ENCODE assay signal across 9 cellular contexts in the genomic region with DNA sequence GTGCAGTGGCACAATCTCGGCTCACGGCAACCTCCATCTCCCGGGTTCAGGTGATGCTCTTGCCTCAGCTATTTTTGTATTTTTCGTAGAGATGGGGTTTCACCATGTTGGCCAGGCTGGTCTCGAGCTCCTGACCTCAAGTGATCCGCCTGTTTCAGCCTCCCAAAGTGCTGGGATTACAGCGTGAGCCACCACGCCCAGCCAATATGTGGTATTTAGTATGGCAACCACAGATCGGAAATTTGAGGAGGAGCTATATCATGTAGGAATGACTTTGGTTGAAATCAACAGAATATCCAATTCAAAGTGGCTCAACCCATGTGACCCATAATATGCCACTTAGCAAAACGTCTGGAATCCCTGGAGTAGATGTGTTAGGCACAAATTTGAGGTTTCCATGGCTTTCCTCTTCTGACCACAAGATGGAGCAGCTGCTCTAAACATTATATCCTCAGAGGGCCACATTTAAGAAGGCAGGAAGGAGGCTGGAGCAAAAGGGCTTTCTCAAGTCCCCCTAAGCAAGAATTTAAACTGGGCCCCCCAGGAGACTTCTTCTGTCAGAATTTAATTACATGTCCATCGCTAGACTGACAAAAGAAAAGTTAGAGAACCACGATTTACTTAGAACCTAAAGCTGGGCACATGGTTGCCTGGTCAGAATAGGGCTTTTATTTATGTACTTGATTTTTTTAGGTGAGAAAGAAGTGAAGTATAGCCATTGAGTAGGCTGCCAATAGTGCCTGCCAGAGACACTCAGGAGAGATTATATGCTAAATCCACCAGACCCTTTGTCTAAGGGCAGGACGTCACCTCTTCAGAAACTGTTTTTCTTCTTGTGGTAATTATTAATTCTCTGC. TPM values are rescaled to one million over a fixed set of nuclear protein-coding genes. Genes with fewer than 3 reads are reported as not detected.
DNase-seq lines count a peak whose midpoint lies in the region; ATAC-seq and TF ChIP-seq lines count a peak whose summit lies in the region.
"Had no signal": no experiment of that assay in that cellular context is flagged by ENCODE, and none has a peak within 500 bp of the region (broad histone marks: within the 10 kb centered on the region; RNA-seq: fewer than 3 reads in every experiment).

No MANE protein-coding gene starts in this region.

- H3K27me3 ChIP-seq in CD4-positive, alpha-beta memory T cell (ENCODE audit: insufficient read depth, low read length): no peaks in the 10 kb centered on the region
- H3K27me3 ChIP-seq in HAP-1 (ENCODE audit: low read depth) (no peaks in the 10 kb centered on the region), esophagus squamous epithelium (peaks cover 0 to 18% (median 0%) of the 10 kb centered on the region in 4 donors), aorta (ENCODE audit: control insufficient read depth in 1 of 2, insufficient read depth in 2 of 2, low read length in 1 of 2) (no peaks in the 10 kb centered on the region)
- no peaks in the 10 kb centered on the region for H3K27me3 ChIP-seq in naive thymus-derived CD4-positive, alpha-beta T cell (ENCODE audit: control insufficient read depth in 2 of 2, insufficient read depth in 2 of 2, low read length in 2 of 2)

- no peaks in the 10 kb centered on the region for H3K4me1 Mint-ChIP-seq in CD4-positive, alpha-beta memory T cell
- H3K4me1 Mint-ChIP-seq in naive thymus-derived CD4-positive, alpha-beta T cell: no peaks in the 10 kb centered on the region

- DNase-seq in CD4-positive, alpha-beta memory T cell: peak in 4 of 5 donors; percentile 49 to 53 (median 52)
- DNase-seq in HAP-1 (ENCODE audit: low spot score in 2 of 2) (peak; percentile 59 to 80), NCI-H2227 treated with DMSO at 0.1 percent for 48 hours (lab: John Stamatoyannopoulos, UW) (peak; percentile 83), esophagus squamous epithelium (lab: John Stamatoyannopoulos, UW) (no peak), aorta (no peak)
- peak in 7 of 9 donors; percentile 19 to 59 (median 51) for DNase-seq in naive thymus-derived CD4-positive, alpha-beta T cell

- CTCF ChIA-PET in CD4-positive, alpha-beta memory T cell (lab: Charles Lee; ENCODE audit: partially characterized antibody): interaction anchor here (0.7 to 8.5 kb wide), 31 partner anchors 10 to 786 kb away, joined by 3 to 222 read pairs (median 4); no protein-coding TSS in a partner anchor
- CTCF ChIA-PET in naive thymus-derived CD4-positive, alpha-beta T cell (lab: Charles Lee): interaction anchor here (0.6 to 5.3 kb wide), 21 partner anchors 9 to 727 kb away, joined by 3 to 80 read pairs (median 3); no protein-coding TSS in a partner anchor

- POLR2A ChIA-PET in CD4-positive, alpha-beta memory T cell (lab: Charles Lee; ENCODE audit: partially characterized antibody): interaction anchor here (0.9 to 1.3 kb wide), 2 partner anchors 418 to 786 kb away, joined by 3 to 6 read pairs; no protein-coding TSS in a partner anchor
- POLR2A ChIA-PET in naive thymus-derived CD4-positive, alpha-beta T cell (lab: Charles Lee): interaction anchor here (0.6 to 1.1 kb wide), 2 partner anchors 36 to 417 kb away, joined by 3 to 7 read pairs; no protein-coding TSS in a partner anchor

- H3K9me3 ChIP-seq in CD4-positive, alpha-beta memory T cell (ENCODE audit: control insufficient read depth in 1 of 2, low read length in 2 of 2): no peaks in the 10 kb centered on the region
- no peaks in the 10 kb centered on the region for H3K9me3 ChIP-seq in HAP-1
- H3K9me3 ChIP-seq in esophagus squamous epithelium: no peaks in the 10 kb centered on the region
- H3K9me3 ChIP-seq in naive thymus-derived CD4-positive, alpha-beta T cell (ENCODE audit: control insufficient read depth in 2 of 3, low read length in 3 of 3): no peaks in the 10 kb centered on the region
- no peaks in the 10 kb centered on the region for H3K9me3 ChIP-seq in aorta (ENCODE audit: control insufficient read depth, low read length)

- H3K4me3 ChIP-seq in CD4-positive, alpha-beta memory T cell (ENCODE audit: low read length in 2 of 2): no peak overlapping the region
- H3K4me3 ChIP-seq in HAP-1: no peak overlapping the region
- H3K4me3 ChIP-seq in WI38 (ENCODE audit: low read depth, low read length): no peak overlapping the region
- H3K4me3 ChIP-seq in esophagus squamous epithelium: no peak overlapping the region
- H3K4me3 ChIP-seq in naive thymus-derived CD4-positive, alpha-beta T cell (ENCODE audit: low read length): no peak overlapping the region
- no peak overlapping the region for H3K4me3 ChIP-seq in aorta (ENCODE audit: low read length in 2 of 2)

- no peaks in the 10 kb centered on the region for H3K36me3 Mint-ChIP-seq in CD4-positive, alpha-beta memory T cell
- no peaks in the 10 kb centered on the region for H3K36me3 Mint-ChIP-seq in naive thymus-derived CD4-positive, alpha-beta T cell

- 43 to 54% methylated on average over 10 to 13 of the region's 13 CpGs for WGBS in esophagus squamous epithelium, 2 donors
- WGBS in aorta, 2 donors: 51 to 52% methylated on average over 13 of the region's 13 CpGs

- H3K4me3 Mint-ChIP-seq in CD4-positive, alpha-beta memory T cell: no peak overlapping the region
- no peak overlapping the region for H3K4me3 Mint-ChIP-seq in naive thymus-derived CD4-positive, alpha-beta T cell
- H3K4me3 Mint-ChIP-seq: T-helper 1 cell treated with Interleukin-12 subunit alpha and Interleukin-12 subunit beta and Interleukin-4 antibody, amounts not matched to agents 30 μg/mL and 1 μg/mL, for 36 hours had no signal

- intact Hi-C loops in CD4-positive, alpha-beta memory T cell (cut with micrococcal nuclease): loop anchor here (1.0 to 2.0 kb wide), 3 partner anchors 283 to 786 kb away; no protein-coding TSS in a partner anchor
- intact Hi-C loops in esophagus squamous epithelium (cut with DNase I) (loop anchor here (5.0 to 10.0 kb wide), 2 partner anchors 417 to 715 kb away; no protein-coding TSS in a partner anchor), aorta (cut with DNase I) (loop anchor here (1.0 to 2.0 kb wide), 2 partner anchors 417 kb away; no protein-coding TSS in a partner anchor)
- intact Hi-C loops in naive thymus-derived CD4-positive, alpha-beta T cell (cut with micrococcal nuclease): loop anchor here (1.0 to 5.0 kb wide), 7 partner anchors 82 to 787 kb away; a partner anchor contains a TSS

- no peaks in the 10 kb centered on the region for H3K4me1 ChIP-seq in CD4-positive, alpha-beta memory T cell (ENCODE audit: insufficient read depth, low read length)
- H3K4me1 ChIP-seq in HAP-1 (peaks cover 6% of the 10 kb centered on the region), esophagus squamous epithelium (peaks cover 0 to 6% (median 0%) of the 10 kb centered on the region in 3 donors), aorta (ENCODE audit: control insufficient read depth in 1 of 2, insufficient read depth in 2 of 2, low read length in 2 of 2) (no peaks in the 10 kb centered on the region)
- H3K4me1 ChIP-seq in naive thymus-derived CD4-positive, alpha-beta T cell (ENCODE audit: control insufficient read depth in 2 of 2, insufficient read depth in 2 of 2, low read length in 2 of 2): no peaks in the 10 kb centered on the region

- peaks cover 7 to 13% of the 10 kb centered on the region in 2 donors for H3K27me3 Mint-ChIP-seq in CD4-positive, alpha-beta memory T cell
- peaks cover 2 to 19% (median 6%) of the 10 kb centered on the region in 5 donors for H3K27me3 Mint-ChIP-seq in naive thymus-derived CD4-positive, alpha-beta T cell

- no peaks in the 10 kb centered on the region for H3K36me3 ChIP-seq in CD4-positive, alpha-beta memory T cell (ENCODE audit: insufficient read depth, low read length)
- H3K36me3 ChIP-seq in HAP-1 (replicated peaks) (no peaks in the 10 kb centered on the region), esophagus squamous epithelium (no peaks in the 10 kb centered on the region), aorta (ENCODE audit: control insufficient read depth in 1 of 2, insufficient read depth in 2 of 2, low read length in 1 of 2) (no peaks in the 10 kb centered on the region)
- no peaks in the 10 kb centered on the region for H3K36me3 ChIP-seq in naive thymus-derived CD4-positive, alpha-beta T cell (ENCODE audit: control insufficient read depth in 2 of 3, insufficient read depth in 3 of 3, low read length in 3 of 3)

- H3K9me3 Mint-ChIP-seq in CD4-positive, alpha-beta memory T cell: no peaks in the 10 kb centered on the region
- H3K9me3 Mint-ChIP-seq in naive thymus-derived CD4-positive, alpha-beta T cell: no peaks in the 10 kb centered on the region
- H3K9me3 Mint-ChIP-seq: T-helper 1 cell treated with Interleukin-12 subunit alpha and Interleukin-12 subunit beta and Interleukin-4 antibody, amounts not matched to agents 30 μg/mL and 1 μg/mL, for 36 hours had no signal

- no peak overlapping the region for H3K27ac Mint-ChIP-seq in CD4-positive, alpha-beta memory T cell
- no peak overlapping the region for H3K27ac Mint-ChIP-seq in naive thymus-derived CD4-positive, alpha-beta T cell
- H3K27ac Mint-ChIP-seq: T-helper 1 cell treated with Interleukin-12 subunit alpha and Interleukin-12 subunit beta and Interleukin-4 antibody, amounts not matched to agents 30 μg/mL and 1 μg/mL, for 36 hours had no signal

- no peak for TF ChIP-seq POLR2A in esophagus squamous epithelium (IDR thresholded peaks at IDR 0.05)

- H3K27ac ChIP-seq in CD4-positive, alpha-beta memory T cell (ENCODE audit: low read depth, low read length): no peak overlapping the region
- H3K27ac ChIP-seq in esophagus squamous epithelium (no peak overlapping the region), aorta (ENCODE audit: low read depth in 1 of 2, low read length in 2 of 2) (no peak overlapping the region)
- H3K27ac ChIP-seq in naive thymus-derived CD4-positive, alpha-beta T cell (ENCODE audit: low read depth, low read length): no peak overlapping the region

- in situ Hi-C loops in HAP-1 (cut with MboI; ENCODE audit: low sequenced_read_pairs): loop anchor here (5.0 to 10.0 kb wide), 3 partner anchors 417 to 785 kb away; no protein-coding TSS in a partner anchor

- ATAC-seq in naive thymus-derived CD4-positive, alpha-beta T cell: peak; percentile 79
- ATAC-seq in aorta (ENCODE audit: low FRiP score) (peak; percentile 85), GM18870 (IDR thresholded peaks at IDR 0.05; ENCODE audit: unreplicated experiment) (no peak)

- TF ChIP-seq CTCF in WI38 (IDR thresholded peaks at IDR 0.05; ENCODE audit: low read depth, low read length) (peak; percentile 71), esophagus squamous epithelium (IDR thresholded peaks at IDR 0.05) (peak; percentile 71 to 88 (median 80))

RNA-seq across cellular contexts. Expression of a gene that starts 49.6 kb away (rescaled TPM):
- 100 to 1,000 TPM; 133 to 135 TPM for total RNA-seq in CD4-positive, alpha-beta memory T cell
- polyA plus RNA-seq in CD4-positive, alpha-beta memory T cell: 10 to 100 TPM; 39.8 to 72.1 TPM
- total RNA-seq in esophagus squamous epithelium (10 to 100 TPM; 58.3 to 98.0 (median 65.3) TPM), aorta (10 to 100 TPM; 61.1 to 87.0 TPM)
- 100 to 1,000 TPM in 3 of 5 experiments, 10 to 100 TPM in 2; 79.2 to 133 (median 106) TPM for total RNA-seq in naive thymus-derived CD4-positive, alpha-beta T cell
- polyA plus RNA-seq in naive thymus-derived CD4-positive, alpha-beta T cell: 10 to 100 TPM; 53.0 to 70.8 TPM
- polyA plus RNA-seq in aorta: 10 to 100 TPM; 20.5 to 26.7 TPM

Comparison
In these comparisons a context has a peak if more than half of its experiments do, and no peak if none do; other contexts are left out.
1. DNase-seq: peak in CD4-positive, alpha-beta memory T cell (4 of 5), HAP-1 (2 of 2), NCI-H2227 treated with DMSO at 0.1 percent for 48 hours (single experiment) and naive thymus-derived CD4-positive, alpha-beta T cell (7 of 9); none in esophagus squamous epithelium (single experiment) and aorta (0 of 2).